8 cellular contexts compared by ENCODE assay signal in the genomic region with DNA sequence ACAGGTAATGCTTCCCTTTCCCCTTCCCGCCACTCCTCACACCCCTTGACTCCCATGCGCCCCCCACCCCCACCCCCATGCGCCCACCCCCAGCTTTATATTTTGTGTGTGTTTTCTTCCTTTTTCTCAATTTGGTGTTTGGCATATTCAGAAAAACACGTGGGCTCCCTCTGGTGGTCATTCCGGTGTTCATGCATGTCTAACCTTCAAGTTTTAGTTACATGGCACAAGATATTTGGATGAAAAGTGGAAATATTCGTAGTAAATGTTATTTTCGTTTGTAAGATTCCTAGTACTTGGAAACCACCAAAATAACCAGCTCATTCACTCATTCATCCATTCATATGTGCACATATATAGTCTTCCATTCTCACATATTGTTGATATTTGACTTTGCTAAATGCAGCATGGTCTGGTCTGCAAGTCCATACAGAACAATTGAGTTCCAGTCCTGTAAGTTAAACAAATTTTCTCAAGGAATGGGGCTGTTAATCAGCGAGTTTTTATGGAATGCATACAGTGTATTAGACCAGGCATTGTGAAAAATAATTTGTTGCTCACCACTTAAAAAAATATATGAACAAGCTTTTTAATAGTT.
DNase-seq lines count a peak whose midpoint lies in the region; ATAC-seq lines count a peak whose summit lies in the region.

No MANE protein-coding gene starts in this region.

- no peak overlapping the region for H3K4me3 ChIP-seq in rectal smooth muscle tissue (ENCODE audit: low read length)

- no peaks in the 10 kb centered on the region for H3K9me3 Mint-ChIP-seq in stimulated activated memory B cell treated with anti-CD40 and anti-IgM and Interleukin-4, amounts not matched to agents 10 μg/mL and 1 μg/mL and 100 μg/mL, for 72 hours

- peak; percentile 18 for DNase-seq in CMK (ENCODE audit: low read depth)
- DNase-seq in HT1080 (ENCODE audit: low read depth): peak; percentile 49
- peak; percentile 64 for DNase-seq in RPMI8226
- DNase-seq in activated T-helper 9 cell treated with anti-CD3 and anti-CD28 coated beads, Interleukin-2, amount 50 U/mL, for 16 hours (ENCODE audit: low read depth): peak; percentile 20
- peak; percentile 78 for DNase-seq in glomerular endothelial cell (ENCODE audit: extremely low read depth, low read depth, low spot score)

- H3K36me3 Mint-ChIP-seq in stimulated activated memory B cell treated with anti-CD40 and anti-IgM and Interleukin-4, amounts not matched to agents 10 μg/mL and 1 μg/mL and 100 μg/mL, for 72 hours: no peaks in the 10 kb centered on the region

- H3K27ac Mint-ChIP-seq in stimulated activated memory B cell treated with anti-CD40 and anti-IgM and Interleukin-4, amounts not matched to agents 10 μg/mL and 1 μg/mL and 100 μg/mL, for 72 hours: no peak overlapping the region

- no peaks in the 10 kb centered on the region for H3K36me3 ChIP-seq in rectal smooth muscle tissue (ENCODE audit: control insufficient read depth, insufficient read depth, low read length)

- H3K27me3 ChIP-seq in rectal smooth muscle tissue (ENCODE audit: control insufficient read depth, insufficient read depth, low read length): no peaks in the 10 kb centered on the region

- peaks cover 20% of the 10 kb centered on the region for H3K27me3 Mint-ChIP-seq in stimulated activated memory B cell treated with anti-CD40 and anti-IgM and Interleukin-4, amounts not matched to agents 10 μg/mL and 1 μg/mL and 100 μg/mL, for 72 hours

- peaks cover 14% of the 10 kb centered on the region for H3K4me1 ChIP-seq in rectal smooth muscle tissue (ENCODE audit: control insufficient read depth, insufficient read depth, low read length)

- no peaks in the 10 kb centered on the region for H3K4me1 Mint-ChIP-seq in stimulated activated memory B cell treated with anti-CD40 and anti-IgM and Interleukin-4, amounts not matched to agents 10 μg/mL and 1 μg/mL and 100 μg/mL, for 72 hours

- no peak for ATAC-seq in stimulated activated memory B cell treated with anti-CD40 and anti-IgM and Interleukin-4, amounts not matched to agents 10 μg/mL and 1 μg/mL and 100 μg/mL, for 72 hours
- no peak for ATAC-seq in HG03571 (IDR thresholded peaks at IDR 0.05; ENCODE audit: unreplicated experiment)

- peak overlapping the region; percentile 58 for H3K27ac ChIP-seq in rectal smooth muscle tissue (ENCODE audit: low read depth, low read length)

- H3K9ac ChIP-seq in rectal smooth muscle tissue (ENCODE audit: low read length): no peak overlapping the region

- H3K4me3 Mint-ChIP-seq in stimulated activated memory B cell treated with anti-CD40 and anti-IgM and Interleukin-4, amounts not matched to agents 10 μg/mL and 1 μg/mL and 100 μg/mL, for 72 hours: no peak overlapping the region

Comparison
In these comparisons a context has a peak if more than half of its experiments do, and no peak if none do; other contexts are left out.
1. DNase-seq: peak in every context shown above with its lines; median percentile 78 in glomerular endothelial cell; 64 in RPMI8226; 49 in HT1080; 20 in activated T-helper 9 cell treated with anti-CD3 and anti-CD28 coated beads, Interleukin-2, amount 50 U/mL, for 16 hours; 18 in CMK.